26 cellular contexts compared by ENCODE assay signal in genomic region chr11:15903246-15903645, GRCh38.
DNase-seq lines count a peak whose midpoint lies in the region; ATAC-seq and TF ChIP-seq lines count a peak whose summit lies in the region.
"Had no signal": no experiment of that assay in that cellular context is flagged by ENCODE, and none has a peak within 500 bp of the region (broad histone marks: within the 10 kb centered on the region; RNA-seq: fewer than 3 reads in every experiment).

No MANE protein-coding gene starts in this region.

- intact Hi-C loops in MCF 10A (cut with micrococcal nuclease), result no loop called here
- intact Hi-C loops in breast epithelium (cut with DNase I; ENCODE audit: low total_unique reads), result no loop called here
- intact Hi-C loops in A673 (cut with micrococcal nuclease; ENCODE audit: unreplicated experiment), result no loop called here
- intact Hi-C loops in uterus (cut with DNase I; ENCODE audit: low total_unique reads), result no loop called here
- intact Hi-C loops in Right ventricle myocardium superior (cut with DNase I), result loop anchor here (10.0 kb wide), 1 partner anchor 722 kb away; no protein-coding TSS in a partner anchor

- BruUV-seq in MCF 10A (replicated peaks; lab: Mats Ljungman, UMichigan) (no TSS peak), A673 (replicated peaks; lab: Mats Ljungman, UMichigan) (no TSS peak)

- no peaks in the 10 kb centered on the region for H3K27me3 Mint-ChIP-seq in MCF 10A (ENCODE audit: insufficient read depth, unreplicated experiment)
- H3K27me3 Mint-ChIP-seq in naive thymus-derived CD8-positive, alpha-beta T cell, result peaks cover 0 to 5% (median 2%) of the 10 kb centered on the region in 5 donors
- H3K27me3 Mint-ChIP-seq: activated naive CD8-positive, alpha-beta T cell; IgD-negative memory B cell; natural killer cell treated with Interleukin-12 subunit alpha and Interleukin-12 subunit beta and Interleukin-15 and Interleukin-18, amount 100 ng/mL, for 72 hours; stimulated activated naive CD8-positive, alpha-beta T cell treated with anti-CD3 and anti-CD28 coated beads, Interleukin-15, amount 100 ng/mL, for 72 hours had no signal

- H3K27me3 ChIP-seq in breast epithelium (no peaks in the 10 kb centered on the region), A673 (replicated peaks; ENCODE audit: insufficient read depth, low read depth, low read length, poor library complexity) (no peaks in the 10 kb centered on the region), uterus (no peaks in the 10 kb centered on the region)
- H3K27me3 ChIP-seq: ascending aorta, gastroesophageal sphincter had no signal

- no peaks in the 10 kb centered on the region for H3K36me3 Mint-ChIP-seq in MCF 10A (ENCODE audit: insufficient read depth, unreplicated experiment)
- no peaks in the 10 kb centered on the region for H3K36me3 Mint-ChIP-seq in naive thymus-derived CD8-positive, alpha-beta T cell
- H3K36me3 Mint-ChIP-seq: activated naive CD8-positive, alpha-beta T cell; CD8-positive, alpha-beta T cell; natural killer cell treated with Interleukin-12 subunit alpha and Interleukin-12 subunit beta and Interleukin-15 and Interleukin-18, amount 100 ng/mL, for 72 hours had no signal

- H3K4me1 Mint-ChIP-seq in MCF 10A (ENCODE audit: insufficient read depth, unreplicated experiment), result peaks cover 17% of the 10 kb centered on the region
- no peaks in the 10 kb centered on the region for H3K4me1 Mint-ChIP-seq in naive thymus-derived CD8-positive, alpha-beta T cell
- H3K4me1 Mint-ChIP-seq: IgD-negative memory B cell; stimulated activated naive CD8-positive, alpha-beta T cell treated with anti-CD3 and anti-CD28 coated beads, Interleukin-15, amount 100 ng/mL, for 72 hours had no signal

- no peaks in the 10 kb centered on the region for H3K4me1 ChIP-seq in breast epithelium
- H3K4me1 ChIP-seq in A673 (ENCODE audit: insufficient read depth, low read length, poor library complexity, severe bottlenecking), result no peaks in the 10 kb centered on the region
- H3K4me1 ChIP-seq in uterus, result no peaks in the 10 kb centered on the region
- H3K4me1 ChIP-seq: A549, ascending aorta, gastroesophageal sphincter had no signal

- DNase-seq in MCF 10A (ENCODE audit: unreplicated experiment) (peak; percentile 61), breast epithelium (ENCODE audit: low spot score in 2 of 2) (no peak), RWPE1 (ENCODE audit: low spot score) (peak; percentile 63), left lobe of liver (ENCODE audit: low spot score) (peak; percentile 55), A673 (ENCODE audit: low spot score) (no peak), uterus (no peak), Right ventricle myocardium superior (no peak)
- no peak for DNase-seq in naive thymus-derived CD8-positive, alpha-beta T cell
- DNase-seq: activated CD4-positive, CD25-positive, alpha-beta regulatory T cell; caudate nucleus; CD8-positive, alpha-beta T cell; hippocampal formation; NCI-H1092 treated with DMSO at 0.1 percent for 48 hours; NCI-H187; NCI-H2171 treated with DMSO at 0.1 percent for 48 hours; NCI-H524 treated with DMSO at 0.1 percent for 48 hours; stimulated activated naive CD8-positive, alpha-beta T cell treated with anti-CD3 and anti-CD28 coated beads, Interleukin-15, amount 100 ng/mL, for 72 hours; T-helper 1 cell had no signal

- POLR2A ChIA-PET in MCF 10A (lab: Yijun Ruan, JAX) (no interaction called here), RWPE1 (lab: Yijun Ruan, JAX; ENCODE audit: low non-redundant PET) (no interaction called here), A673 (lab: Charles Lee; ENCODE audit: low non-redundant PET) (no interaction called here)
- POLR2A ChIA-PET in naive thymus-derived CD8-positive, alpha-beta T cell (lab: Charles Lee), result no interaction called here

- no peaks in the 10 kb centered on the region for H3K9me3 Mint-ChIP-seq in MCF 10A (ENCODE audit: unreplicated experiment)
- H3K9me3 Mint-ChIP-seq in naive thymus-derived CD8-positive, alpha-beta T cell, result no peaks in the 10 kb centered on the region
- H3K9me3 Mint-ChIP-seq: CD8-positive, alpha-beta T cell; IgD-negative memory B cell; natural killer cell treated with Interleukin-12 subunit alpha and Interleukin-12 subunit beta and Interleukin-15 and Interleukin-18, amount 100 ng/mL, for 72 hours; stimulated activated naive CD8-positive, alpha-beta T cell treated with anti-CD3 and anti-CD28 coated beads, Interleukin-15, amount 100 ng/mL, for 72 hours had no signal

- TF ChIP-seq CTCF in MCF 10A (IDR thresholded peaks at IDR 0.05; ENCODE audit: unreplicated experiment) (no peak), breast epithelium (IDR thresholded peaks at IDR 0.05) (no peak), RWPE1 (conservative IDR thresholded peaks at IDR 0.05; ENCODE audit: low read depth) (no peak), A673 (conservative IDR thresholded peaks at IDR 0.05; ENCODE audit: low read depth, low read length) (no peak), uterus (IDR thresholded peaks at IDR 0.05) (no peak)

- H3K36me3 ChIP-seq in breast epithelium (no peaks in the 10 kb centered on the region), A673 (ENCODE audit: insufficient read depth, low read length, poor library complexity, severe bottlenecking) (no peaks in the 10 kb centered on the region), uterus (no peaks in the 10 kb centered on the region)
- H3K36me3 ChIP-seq: ascending aorta, gastroesophageal sphincter had no signal

- no peak overlapping the region for H3K27ac ChIP-seq in breast epithelium
- H3K27ac ChIP-seq in RWPE1, result no peak overlapping the region
- no peak overlapping the region for H3K27ac ChIP-seq in A673 (ENCODE audit: low read depth, low read length, poor library complexity, severe bottlenecking)
- no peak overlapping the region for H3K27ac ChIP-seq in uterus
- H3K27ac ChIP-seq: A549, ascending aorta, gastroesophageal sphincter, skin epidermis had no signal

- H3K9me3 ChIP-seq in breast epithelium, result no peaks in the 10 kb centered on the region
- no peaks in the 10 kb centered on the region for H3K9me3 ChIP-seq in A673 (ENCODE audit: low read depth, low read length, poor library complexity, severe bottlenecking)
- H3K9me3 ChIP-seq in uterus, result no peaks in the 10 kb centered on the region
- H3K9me3 ChIP-seq: A549, ascending aorta, gastroesophageal sphincter had no signal

- peak overlapping the region; percentile 50 for H3K27ac Mint-ChIP-seq in MCF 10A (ENCODE audit: low read depth, unreplicated experiment)
- H3K27ac Mint-ChIP-seq in naive thymus-derived CD8-positive, alpha-beta T cell, result no peak overlapping the region
- H3K27ac Mint-ChIP-seq: activated naive CD8-positive, alpha-beta T cell; CD8-positive, alpha-beta T cell; IgD-negative memory B cell; natural killer cell treated with Interleukin-12 subunit alpha and Interleukin-12 subunit beta and Interleukin-15 and Interleukin-18, amount 100 ng/mL, for 72 hours; stimulated activated naive CD8-positive, alpha-beta T cell treated with anti-CD3 and anti-CD28 coated beads, Interleukin-15, amount 100 ng/mL, for 72 hours had no signal

- ATAC-seq in left lobe of liver (peak; percentile 60), Right ventricle myocardium superior (ENCODE audit: poor library complexity) (no peak)
- no peak for ATAC-seq in naive thymus-derived CD8-positive, alpha-beta T cell
- ATAC-seq: A549; CD8-positive, alpha-beta T cell; gastroesophageal sphincter; natural killer cell treated with Interleukin-12 subunit alpha and Interleukin-12 subunit beta and Interleukin-15 and Interleukin-18, amount 100 ng/mL, for 72 hours; Panc1; stimulated activated naive CD8-positive, alpha-beta T cell treated with anti-CD3 and anti-CD28 coated beads, Interleukin-15, amount 100 ng/mL, for 72 hours had no signal

- H3K4me3 ChIP-seq in breast epithelium, result no peak overlapping the region
- H3K4me3 ChIP-seq in A673 (ENCODE audit: low read depth, low read length, poor library complexity, severe bottlenecking), result no peak overlapping the region
- no peak overlapping the region for H3K4me3 ChIP-seq in uterus
- H3K4me3 ChIP-seq: A549, ascending aorta, gastroesophageal sphincter, skin epidermis had no signal

- TF ChIP-seq POLR2A in breast epithelium (IDR thresholded peaks at IDR 0.05) (no peak), uterus (IDR thresholded peaks at IDR 0.05) (no peak)

- CTCF ChIA-PET in MCF 10A (lab: Yijun Ruan, JAX), result interaction anchor here (1.0 kb wide), 1 partner anchor 71 kb away, joined by 3 read pairs; no protein-coding TSS in a partner anchor
- CTCF ChIA-PET in RWPE1 (lab: Yijun Ruan, JAX), result no interaction called here
- CTCF ChIA-PET in A673 (lab: Charles Lee), result no interaction called here

- no peak overlapping the region for H3K4me3 Mint-ChIP-seq in MCF 10A (ENCODE audit: unreplicated experiment)
- H3K4me3 Mint-ChIP-seq in naive thymus-derived CD8-positive, alpha-beta T cell, result no peak overlapping the region
- H3K4me3 Mint-ChIP-seq: activated naive CD8-positive, alpha-beta T cell; CD8-positive, alpha-beta T cell; IgD-negative memory B cell; natural killer cell treated with Interleukin-12 subunit alpha and Interleukin-12 subunit beta and Interleukin-15 and Interleukin-18, amount 100 ng/mL, for 72 hours; stimulated activated naive CD8-positive, alpha-beta T cell treated with anti-CD3 and anti-CD28 coated beads, Interleukin-15, amount 100 ng/mL, for 72 hours had no signal

Comparison
In these comparisons a context has a peak if more than half of its experiments do, and no peak if none do; other contexts are left out.
1. DNase-seq: peak in MCF 10A (single experiment), RWPE1 (single experiment) and left lobe of liver (single experiment); none in breast epithelium (0 of 2), A673 (single experiment), uterus (0 of 2), naive thymus-derived CD8-positive, alpha-beta T cell (0 of 10) and Right ventricle myocardium superior (single experiment).